8 cellular contexts compared by ENCODE assay signal in the genomic region with DNA sequence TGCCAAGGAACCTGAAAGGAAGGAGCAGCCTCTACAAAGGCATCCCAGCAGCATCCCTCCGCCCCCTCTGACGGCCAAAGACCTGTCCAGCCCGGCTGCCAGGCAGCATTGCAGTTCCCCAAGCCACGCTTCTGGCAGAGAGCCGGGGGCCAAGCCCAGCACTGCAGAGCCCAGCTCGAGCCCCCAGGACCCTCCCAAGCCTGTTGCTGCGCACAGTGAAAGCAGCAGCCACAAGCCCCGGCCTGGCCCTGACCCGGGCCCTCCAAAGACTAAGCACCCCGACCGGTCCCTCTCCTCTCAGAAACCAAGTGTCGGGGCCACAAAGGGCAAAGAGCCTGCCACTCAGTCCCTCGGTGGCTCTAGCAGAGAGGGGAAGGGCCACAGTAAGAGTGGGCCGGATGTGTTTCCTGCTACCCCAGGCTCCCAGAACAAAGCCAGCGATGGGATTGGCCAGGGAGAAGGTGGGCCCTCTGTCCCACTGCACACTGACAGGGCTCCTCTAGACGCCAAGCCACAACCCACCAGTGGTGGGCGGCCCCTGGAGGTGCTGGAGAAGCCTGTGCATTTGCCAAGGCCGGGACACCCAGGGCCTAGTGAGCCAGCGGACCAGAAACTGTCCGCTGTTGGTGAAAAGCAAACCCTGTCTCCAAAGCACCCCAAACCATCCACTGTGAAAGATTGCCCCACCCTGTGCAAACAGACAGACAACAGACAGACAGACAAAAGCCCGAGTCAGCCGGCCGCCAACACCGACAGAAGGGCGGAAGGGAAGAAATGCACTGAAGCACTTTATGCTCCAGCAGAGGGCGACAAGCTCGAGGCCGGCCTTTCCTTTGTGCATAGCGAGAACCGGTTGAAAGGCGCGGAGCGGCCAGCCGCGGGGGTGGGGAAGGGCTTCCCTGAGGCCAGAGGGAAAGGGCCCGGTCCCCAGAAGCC. TPM values are rescaled to one million over a fixed set of nuclear protein-coding genes. Genes with fewer than 3 reads are reported as not detected.
A peak's percentile ranks its signal among the peaks of the same experiment; 100 is the strongest.
DNase-seq lines count a peak whose midpoint lies in the region; ATAC-seq and TF ChIP-seq lines count a peak whose summit lies in the region.

No MANE protein-coding gene starts in this region.

- H3K4me1 Mint-ChIP-seq in natural killer cell = peaks cover 50 to 60% of the 10 kb centered on the region in 2 donors
- peaks cover 16% of the 10 kb centered on the region for H3K4me1 Mint-ChIP-seq in stimulated activated memory B cell treated with anti-CD40 and anti-IgM and Interleukin-4, amounts not matched to agents 10 μg/mL and 1 μg/mL and 100 μg/mL, for 72 hours

- peaks cover 8% of the 10 kb centered on the region for H3K36me3 ChIP-seq in fibroblast of lung (ENCODE audit: control insufficient read depth, insufficient read depth, low read length)

- H3K9ac ChIP-seq in fibroblast of lung (ENCODE audit: insufficient read depth, low read length) = peak overlapping the region; percentile 42

- no peaks in the 10 kb centered on the region for H3K36me3 Mint-ChIP-seq in natural killer cell
- peaks cover 23% of the 10 kb centered on the region for H3K36me3 Mint-ChIP-seq in stimulated activated memory B cell treated with anti-CD40 and anti-IgM and Interleukin-4, amounts not matched to agents 10 μg/mL and 1 μg/mL and 100 μg/mL, for 72 hours

- intact Hi-C loops in natural killer cell (cut with micrococcal nuclease) = loop anchor here (2.0 to 10.0 kb wide), 4 partner anchors 43 to 1238 kb away; partner anchors contain the start of gene ERBIN

- peak; percentile 80 to 91 (median 83) for ATAC-seq in natural killer cell
- ATAC-seq in stimulated activated memory B cell treated with anti-CD40 and anti-IgM and Interleukin-4, amounts not matched to agents 10 μg/mL and 1 μg/mL and 100 μg/mL, for 72 hours = peak; percentile 89

- DNase-seq in ELR (ENCODE audit: low read depth) (peak; percentile 29), HFF-Myc (ENCODE audit: extremely low read depth, low read depth) (no peak), NCI-H69 (lab: John Stamatoyannopoulos, UW) (peak; percentile 24), activated T-helper 1 cell treated with Interleukin-2 at 50 U/mL for 16 hours (ENCODE audit: low read depth) (peak; percentile 62), fibroblast of lung (ENCODE audit: low read depth in 2 of 2) (peak; percentile 70 to 83), natural killer cell (peak; percentile 75), NCI-H1048 (lab: John Stamatoyannopoulos, UW) (no peak)

- TF ChIP-seq CTCF in HFF-Myc (IDR thresholded peaks at IDR 0.05; ENCODE audit: low read depth, low read length, missing control alignments) = peak; percentile 37
- TF ChIP-seq CTCF in fibroblast of lung (conservative IDR thresholded peaks at IDR 0.05 in 1 of 2, IDR thresholded peaks at IDR 0.05 in 1 of 2; ENCODE audit: low read depth in 1 of 2, low read length in 2 of 2) = peak; percentile 82 to 86
- TF ChIP-seq CTCF in natural killer cell (IDR thresholded peaks at IDR 0.05) = peak; percentile 73

- H3K4me3 ChIP-seq in HFF-Myc (replicated peaks; ENCODE audit: low read depth, low read length) = no peak overlapping the region
- H3K4me3 ChIP-seq in fibroblast of lung (replicated peaks in 1 of 4; ENCODE audit: control extremely low read depth in 1 of 4, insufficient read depth in 1 of 4, low read depth in 3 of 4, low read length in 4 of 4) = no peak overlapping the region

- no peaks in the 10 kb centered on the region for H3K9me3 ChIP-seq in fibroblast of lung (ENCODE audit: control insufficient read depth, insufficient read depth, low read depth, low read length)

- peak overlapping the region; percentile 40 for H3K4me2 ChIP-seq in fibroblast of lung (ENCODE audit: extremely low read depth, insufficient read depth, low read length)

- no peaks in the 10 kb centered on the region for H3K27me3 ChIP-seq in fibroblast of lung (ENCODE audit: control insufficient read depth, insufficient read depth, low read length)

- no peaks in the 10 kb centered on the region for H3K9me3 Mint-ChIP-seq in natural killer cell
- H3K9me3 Mint-ChIP-seq in stimulated activated memory B cell treated with anti-CD40 and anti-IgM and Interleukin-4, amounts not matched to agents 10 μg/mL and 1 μg/mL and 100 μg/mL, for 72 hours = no peaks in the 10 kb centered on the region

- peak overlapping the region; percentile 72 for H3K27ac ChIP-seq in fibroblast of lung (ENCODE audit: insufficient read depth, low read length)

- peak overlapping the region; percentile 90 for H3K4me3 Mint-ChIP-seq in natural killer cell
- peak overlapping the region; percentile 79 for H3K4me3 Mint-ChIP-seq in stimulated activated memory B cell treated with anti-CD40 and anti-IgM and Interleukin-4, amounts not matched to agents 10 μg/mL and 1 μg/mL and 100 μg/mL, for 72 hours

- H3K27ac Mint-ChIP-seq in natural killer cell = peak overlapping the region; percentile 92 to 97
- peak overlapping the region; percentile 95 for H3K27ac Mint-ChIP-seq in stimulated activated memory B cell treated with anti-CD40 and anti-IgM and Interleukin-4, amounts not matched to agents 10 μg/mL and 1 μg/mL and 100 μg/mL, for 72 hours

- H4K20me1 ChIP-seq in fibroblast of lung (ENCODE audit: control insufficient read depth, extremely low read depth, insufficient read depth, low read length) = no peaks in the 10 kb centered on the region

- H3K79me2 ChIP-seq in fibroblast of lung (ENCODE audit: control insufficient read depth, insufficient read depth, low read length) = no peaks in the 10 kb centered on the region

- peak overlapping the region; percentile 77 for H2AFZ ChIP-seq in fibroblast of lung (ENCODE audit: low read length)

- peaks cover 6% of the 10 kb centered on the region for H3K4me1 ChIP-seq in fibroblast of lung (ENCODE audit: control insufficient read depth, extremely low read depth, insufficient read depth, low read length)

- H3K27me3 Mint-ChIP-seq in natural killer cell (ENCODE audit: low read depth in 2 of 2) = no peaks in the 10 kb centered on the region
- no peaks in the 10 kb centered on the region for H3K27me3 Mint-ChIP-seq in stimulated activated memory B cell treated with anti-CD40 and anti-IgM and Interleukin-4, amounts not matched to agents 10 μg/mL and 1 μg/mL and 100 μg/mL, for 72 hours

RNA-seq across cellular contexts. Expression of gene CD180, which starts 30.8 kb away (rescaled TPM):
- total RNA-seq in fibroblast of lung (not detected in 2 replicates), natural killer cell (1 to 10 TPM in 2 of 3 donors, under 1 TPM in 1; 0.34 to 1.2 (median 1.1) TPM)
- 0.14 and 0.28 TPM in 2 replicates for polyA plus RNA-seq in fibroblast of lung
- 0.08 and 0.14 TPM in 2 replicates for polyA plus RNA-seq in fibroblast of lung (2012)
- polyA minus RNA-seq in fibroblast of lung (ENCODE audit: low replicate concordance) = not detected in 2 replicates

Comparison
In these comparisons a context has a peak if more than half of its experiments do, and no peak if none do; other contexts are left out.
1. DNase-seq: peak in ELR (single experiment), NCI-H69 (single experiment), activated T-helper 1 cell treated with Interleukin-2 at 50 U/mL for 16 hours (single experiment), fibroblast of lung (2 of 2) and natural killer cell (single experiment); none in HFF-Myc (single experiment) and NCI-H1048 (single experiment).
2. Peak in every context shown above with its lines, with median percentiles within 50 percentile points of each other: CTCF ChIP-seq.